19 cellular contexts compared by ENCODE assay signal in genomic region chr2:130985831-130986649, GRCh38.
DNase-seq lines count a peak whose midpoint lies in the region; ATAC-seq, FAIRE-seq and TF ChIP-seq lines count a peak whose summit lies in the region.
"Had no signal": no experiment of that assay in that cellular context is flagged by ENCODE, and none has a peak within 500 bp of the region (broad histone marks: within the 10 kb centered on the region; RNA-seq: fewer than 3 reads in every experiment).

No MANE protein-coding gene starts in this region.

- H4K91ac ChIP-seq in neuronal stem cell (ENCODE audit: low read depth, low read length, poor library complexity) = peak overlapping the region; percentile 57

- TF ChIP-seq RAD21 in A549 (conservative IDR thresholded peaks at IDR 0.05 in 1 of 2, IDR thresholded peaks at IDR 0.05 in 1 of 2) = no peak

- peak overlapping the region; percentile 0 for H3K14ac ChIP-seq in neuronal stem cell (ENCODE audit: low read length)

- H3K27ac ChIP-seq in A549 (no peak overlapping the region), RWPE1 (peak overlapping the region; percentile 42), neuronal stem cell (replicated peaks; ENCODE audit: low read length) (no peak overlapping the region)
- H3K27ac ChIP-seq: C4-2B, KMS-11, SK-N-MC had no signal

- peak; percentile 24 to 30; a peak in 2 of 6 replicates for ATAC-seq in A549

- no peak for TF ChIP-seq POLR2A in A549 (IDR thresholded peaks at IDR 0.05; ENCODE audit: low read length)
- no peak for TF ChIP-seq POLR2A in GM12891 (IDR thresholded peaks at IDR 0.05; ENCODE audit: low read depth, low read length)

- no peak overlapping the region for H2AK5ac ChIP-seq in neuronal stem cell (ENCODE audit: low read depth, low read length)

- TF ChIP-seq CTCF in A549 (IDR thresholded peaks at IDR 0.05) = no peak
- no peak for TF ChIP-seq CTCF in RWPE1 (conservative IDR thresholded peaks at IDR 0.05; ENCODE audit: low read depth)

- peak overlapping the region; percentile 63 for H3K9ac ChIP-seq in neuronal stem cell (ENCODE audit: low read depth, low read length, poor library complexity)
- H3K9ac ChIP-seq: KMS-11 had no signal

- peaks cover 3% of the 10 kb centered on the region for H3K79me1 ChIP-seq in neuronal stem cell (ENCODE audit: low read depth, low read length)

- H3K9me3 ChIP-seq in A549 (no peaks in the 10 kb centered on the region), neuronal stem cell (replicated peaks in 1 of 2; ENCODE audit: control insufficient read depth in 2 of 2, insufficient read depth in 1 of 2, low read depth in 1 of 2, low read length in 2 of 2) (peaks cover 0 to 4% of the 10 kb centered on the region in 2 donors)
- H3K9me3 ChIP-seq: MG63 had no signal

- no peak overlapping the region for H2BK120ac ChIP-seq in neuronal stem cell (ENCODE audit: low read depth, low read length)

- H3K27me3 ChIP-seq in neuronal stem cell (ENCODE audit: control insufficient read depth in 3 of 3, insufficient read depth in 3 of 3, low read depth in 1 of 3, low read length in 3 of 3) = peaks cover 0 to 4% (median 0%) of the 10 kb centered on the region in 3 experiments
- no peaks in the 10 kb centered on the region for H3K27me3 ChIP-seq in H7 (ENCODE audit: control insufficient read depth, insufficient read depth, low read length)
- H3K27me3 ChIP-seq: MG63 had no signal

- no peak overlapping the region for H3K4ac ChIP-seq in neuronal stem cell (ENCODE audit: low read length)

- peak overlapping the region; percentile 83 for H3K18ac ChIP-seq in neuronal stem cell (ENCODE audit: low read length)

- H3K4me2 ChIP-seq in A549 = no peak overlapping the region
- H3K4me2 ChIP-seq in neuronal stem cell (ENCODE audit: insufficient read depth, low read length, poor library complexity, severe bottlenecking) = no peak overlapping the region
- H3K4me2 ChIP-seq: KMS-11 had no signal

- H3K4me1 ChIP-seq in A549 = no peaks in the 10 kb centered on the region
- H3K4me1 ChIP-seq in neuronal stem cell (ENCODE audit: control insufficient read depth in 2 of 2, insufficient read depth in 1 of 2, low read depth in 1 of 2, low read length in 2 of 2) = peaks cover 0 to 6% of the 10 kb centered on the region in 2 donors

- no peak overlapping the region for H2AFZ ChIP-seq in neuronal stem cell (ENCODE audit: low read length)

- POLR2A ChIA-PET in A549 (lab: Yijun Ruan, JAX) = no interaction called here
- POLR2A ChIA-PET in RWPE1 (lab: Yijun Ruan, JAX; ENCODE audit: low non-redundant PET) = no interaction called here

- H3K4me3 ChIP-seq in A549 = no peak overlapping the region
- H3K4me3 ChIP-seq in neuronal stem cell (ENCODE audit: low read length in 2 of 2) = peak overlapping the region in 1 of 2 donors; percentile 24
- no peak overlapping the region for H3K4me3 ChIP-seq in H7 (ENCODE audit: insufficient read depth, low read depth, low read length)
- H3K4me3 ChIP-seq: MG63, SK-N-MC had no signal

- H3K23ac ChIP-seq in neuronal stem cell (ENCODE audit: low read depth, low read length, poor library complexity) = peak overlapping the region; percentile 1

- no peak overlapping the region for H4K8ac ChIP-seq in neuronal stem cell (ENCODE audit: low read depth, low read length)

- no peak for TF ChIP-seq EP300 in A549 (IDR thresholded peaks at IDR 0.05)

- no peak overlapping the region for H2BK5ac ChIP-seq in neuronal stem cell (ENCODE audit: low read length)

- CTCF ChIA-PET in A549 (lab: Yijun Ruan, JAX) = interaction anchor here (0.8 kb wide), 1 partner anchor 21 kb away, joined by 3 read pairs; no protein-coding TSS in a partner anchor
- CTCF ChIA-PET in RWPE1 (lab: Yijun Ruan, JAX) = no interaction called here

- DNase-seq in A549 (ENCODE audit: low read depth in 1 of 2, low spot score in 1 of 2) = no peak
- no peak for DNase-seq in GM12891 (ENCODE audit: insufficient read length, low spot score)
- DNase-seq in RWPE1 (ENCODE audit: low spot score) = no peak
- no peak for DNase-seq in neuronal stem cell (ENCODE audit: low spot score)
- DNase-seq in SW 1271 (lab: John Stamatoyannopoulos, UW) = no peak
- DNase-seq in medulla oblongata (ENCODE audit: extremely low spot score) = no peak
- no peak for DNase-seq in H7
- DNase-seq in NCI-H2107 (lab: John Stamatoyannopoulos, UW) = no peak
- DNase-seq: COR-L47, DMS153, MG63, NCI-H1092, NCI-H226, NCI-H524 treated with DMSO at 0.1 percent for 48 hours, Right ventricle myocardium superior had no signal

- 79% methylated on average over 14 of the region's 15 CpGs for WGBS in A549 (ENCODE audit: missing lambda C conversion rate)
- 100% methylated on average over 4 of the region's 15 CpGs; no CpG with 5 or more reads in 1 of the 2 donors for WGBS in neuronal stem cell (ENCODE audit: extremely low coverage in 2 of 2, insufficient read length in 2 of 2, insufficient replicate concordance in 1 of 2), 2 donors

- H2BK15ac ChIP-seq in neuronal stem cell (ENCODE audit: low read length) = no peak overlapping the region

- H3K36me3 ChIP-seq in neuronal stem cell (replicated peaks in 1 of 2; ENCODE audit: control insufficient read depth in 2 of 2, insufficient read depth in 2 of 2, low read length in 2 of 2) = peaks cover 0 to 4% of the 10 kb centered on the region in 2 donors
- H3K36me3 ChIP-seq in H7 (replicated peaks; ENCODE audit: control insufficient read depth, insufficient read depth, low read length) = no peaks in the 10 kb centered on the region
- H3K36me3 ChIP-seq: MG63 had no signal

- FAIRE-seq in A549 (lab: Jason Lieb, UNC) (no peak), GM12891 (lab: Jason Lieb, UNC) (peak; percentile 33)
- FAIRE-seq: GM19239 had no signal

- no peak overlapping the region for H2BK12ac ChIP-seq in neuronal stem cell (ENCODE audit: low read length)

TF ChIP-seq in A549, 52 proteins besides CTCF, POLR2A, EP300 and RAD21 (continues in another document):
- no peak for TF ChIP-seq HMGXB4 (CRISPR knock-in tag; IDR thresholded peaks at IDR 0.05; ENCODE audit: borderline replicate concordance)
- no peak for TF ChIP-seq FOXS1 (CRISPR knock-in tag; IDR thresholded peaks at IDR 0.05)
- TF ChIP-seq RNF2 (IDR thresholded peaks at IDR 0.05; ENCODE audit: borderline replicate concordance, low read depth) = no peak
- TF ChIP-seq POLR2AphosphoS2 (conservative IDR thresholded peaks at IDR 0.05; ENCODE audit: low read length) = no peak
- TF ChIP-seq JUN (IDR thresholded peaks at IDR 0.05) = no peak
- TF ChIP-seq FOSL2 (IDR thresholded peaks at IDR 0.05) = no peak
- TF ChIP-seq FOSL2 (CRISPR knock-in tag; IDR thresholded peaks at IDR 0.05) = no peak
- no peak for TF ChIP-seq FOSB (CRISPR knock-in tag; IDR thresholded peaks at IDR 0.05)
- TF ChIP-seq SMC3 (IDR thresholded peaks at IDR 0.05) = no peak
- TF ChIP-seq CEBPB (IDR thresholded peaks at IDR 0.05) = no peak
- TF ChIP-seq MAX (IDR thresholded peaks at IDR 0.05) = no peak
- TF ChIP-seq JUNB (IDR thresholded peaks at IDR 0.05) = no peak
- TF ChIP-seq EHMT2 (IDR thresholded peaks at IDR 0.05; ENCODE audit: low read depth) = no peak

TF ChIP-seq in GM12891, 5 proteins besides CTCF, POLR2A, EP300 and RAD21:
- TF ChIP-seq POU2F2 (IDR thresholded peaks at IDR 0.05; ENCODE audit: low read depth, low read length) = no peak
- TF ChIP-seq POLR2AphosphoS5 (IDR thresholded peaks at IDR 0.05; ENCODE audit: low read depth, low read length) = no peak
- no peak for TF ChIP-seq TAF1 (IDR thresholded peaks at IDR 0.05; ENCODE audit: low read depth, low read length)
- no peak for TF ChIP-seq PAX5 (IDR thresholded peaks at IDR 0.05; ENCODE audit: insufficient read depth, low read length, severe bottlenecking)
- TF ChIP-seq SPI1 (IDR thresholded peaks at IDR 0.05; ENCODE audit: low read depth, low read length) = no peak
